Comparison of ENCODE assay signal across 8 cellular contexts in the genomic region with DNA sequence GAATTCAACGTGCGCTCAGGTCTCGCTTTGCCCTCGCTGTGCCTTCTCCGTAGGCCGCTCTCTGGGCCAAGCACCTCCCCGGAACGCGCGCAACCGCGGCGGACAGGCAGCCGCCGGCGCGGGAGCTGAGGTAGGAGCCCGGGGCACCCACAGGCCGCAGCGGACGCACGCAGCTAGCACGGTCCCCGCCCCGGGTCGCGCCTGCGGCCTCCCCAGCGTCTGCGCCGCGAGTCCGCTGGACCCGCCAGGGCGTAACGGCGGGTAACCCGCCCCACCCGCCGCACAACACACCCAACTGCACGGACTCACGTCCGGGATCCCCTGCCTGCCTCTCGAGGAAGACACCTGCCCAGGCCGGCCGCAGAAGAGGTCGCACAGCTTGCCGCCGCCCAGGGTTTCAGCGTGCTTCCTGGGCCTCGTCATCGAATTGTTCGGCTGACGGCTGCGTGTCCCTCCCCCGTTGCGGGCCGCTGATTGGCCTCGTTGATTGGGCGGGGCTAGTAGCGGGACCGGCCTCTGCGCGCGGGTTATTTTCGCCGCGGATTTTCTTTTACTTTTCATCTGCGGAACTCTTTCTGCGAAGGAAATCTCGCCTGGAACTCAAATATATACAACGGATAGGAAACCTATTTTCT. TPM values are rescaled to one million over a fixed set of nuclear protein-coding genes. Genes with fewer than 3 reads are reported as not detected.
DNase-seq lines count a peak whose midpoint lies in the region; ATAC-seq and TF ChIP-seq lines count a peak whose summit lies in the region.

A gene with protein sequence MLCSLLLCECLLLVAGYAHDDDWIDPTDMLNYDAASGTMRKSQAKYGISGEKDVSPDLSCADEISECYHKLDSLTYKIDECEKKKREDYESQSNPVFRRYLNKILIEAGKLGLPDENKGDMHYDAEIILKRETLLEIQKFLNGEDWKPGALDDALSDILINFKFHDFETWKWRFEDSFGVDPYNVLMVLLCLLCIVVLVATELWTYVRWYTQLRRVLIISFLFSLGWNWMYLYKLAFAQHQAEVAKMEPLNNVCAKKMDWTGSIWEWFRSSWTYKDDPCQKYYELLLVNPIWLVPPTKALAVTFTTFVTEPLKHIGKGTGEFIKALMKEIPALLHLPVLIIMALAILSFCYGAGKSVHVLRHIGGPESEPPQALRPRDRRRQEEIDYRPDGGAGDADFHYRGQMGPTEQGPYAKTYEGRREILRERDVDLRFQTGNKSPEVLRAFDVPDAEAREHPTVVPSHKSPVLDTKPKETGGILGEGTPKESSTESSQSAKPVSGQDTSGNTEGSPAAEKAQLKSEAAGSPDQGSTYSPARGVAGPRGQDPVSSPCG (minus strand): TSS at position 433 of the 635 bp plus-strand sequence. CDS start 13,047 bp downstream, outside the sequence.

- peak within 1 kb of the TSS; percentile 66 to 80 for H3K27ac Mint-ChIP-seq in natural killer cell treated with Interleukin-12 subunit alpha and Interleukin-12 subunit beta and Interleukin-15 and Interleukin-18, amount 100 ng/mL, for 72 hours

- no peaks in the 10 kb centered on the region for H3K9me3 Mint-ChIP-seq in natural killer cell treated with Interleukin-12 subunit alpha and Interleukin-12 subunit beta and Interleukin-15 and Interleukin-18, amount 100 ng/mL, for 72 hours

- peak within 1 kb of the TSS; percentile 88 for H3K4me3 ChIP-seq in RWPE2 (ENCODE audit: severe bottlenecking)

- no peaks in the 10 kb centered on the region for H3K27me3 ChIP-seq in RWPE2 (ENCODE audit: insufficient read depth, poor library complexity, severe bottlenecking)

- H3K36me3 ChIP-seq in RWPE2 (ENCODE audit: low read depth), result peaks cover 13% of the 10 kb centered on the region; the same call in 1 of the 2 replicates

- no peaks in the 10 kb centered on the region for H3K9me3 ChIP-seq in RWPE2 (ENCODE audit: severe bottlenecking)

- ATAC-seq in RWPE2 (ENCODE audit: low read depth), result peak; percentile 94
- ATAC-seq in natural killer cell treated with Interleukin-12 subunit alpha and Interleukin-12 subunit beta and Interleukin-15 and Interleukin-18, amount 100 ng/mL, for 72 hours, result peak; percentile 95 to 98
- ATAC-seq in stimulated activated naive CD8-positive, alpha-beta T cell treated with anti-CD3 and anti-CD28 coated beads, Interleukin-15, Interleukin-2, amounts not matched to agents 100 U/mL and 50 U/mL, for 24 hours, result peak; percentile 95

- peaks cover 6 to 9% of the 10 kb centered on the region in 2 donors for H3K27me3 Mint-ChIP-seq in natural killer cell treated with Interleukin-12 subunit alpha and Interleukin-12 subunit beta and Interleukin-15 and Interleukin-18, amount 100 ng/mL, for 72 hours

- peak within 1 kb of the TSS; percentile 69 for H3K27ac ChIP-seq in RWPE2 (ENCODE audit: poor library complexity, severe bottlenecking)

- no peak for TF ChIP-seq CTCF in RWPE2 (IDR thresholded peaks at IDR 0.05; ENCODE audit: poor library complexity, severe bottlenecking)

- DNase-seq in Daoy (ENCODE audit: low read depth), result peak; percentile 99
- DNase-seq in GOT3 (lab: John Stamatoyannopoulos, UW), result peak; percentile 36
- DNase-seq in LoVo (ENCODE audit: low spot score), result peak; percentile 95
- peak; percentile 94 for DNase-seq in RWPE2 (ENCODE audit: low spot score)
- DNase-seq in activated T-helper 9 cell treated with anti-CD3 and anti-CD28 coated beads, Interleukin-2, amount 50 U/mL, for 16 hours (ENCODE audit: low read depth), result peak; percentile 87
- DNase-seq in fibroblast of peridontal ligament (ENCODE audit: extremely low read depth), result peak; percentile 83
- DNase-seq in natural killer cell treated with Interleukin-12 subunit alpha and Interleukin-12 subunit beta and Interleukin-15 and Interleukin-18, amount 100 ng/mL, for 72 hours (ENCODE audit: low spot score), result peak; percentile 95
- peak; percentile 92 for DNase-seq in stimulated activated naive CD8-positive, alpha-beta T cell treated with anti-CD3 and anti-CD28 coated beads, Interleukin-15, Interleukin-2, amounts not matched to agents 100 U/mL and 50 U/mL, for 24 hours

- H3K4me1 Mint-ChIP-seq in natural killer cell treated with Interleukin-12 subunit alpha and Interleukin-12 subunit beta and Interleukin-15 and Interleukin-18, amount 100 ng/mL, for 72 hours (ENCODE audit: low read depth in 2 of 2), result peaks cover 13 to 27% of the 10 kb centered on the region in 2 donors

- H3K4me3 Mint-ChIP-seq in natural killer cell treated with Interleukin-12 subunit alpha and Interleukin-12 subunit beta and Interleukin-15 and Interleukin-18, amount 100 ng/mL, for 72 hours, result peak within 1 kb of the TSS; percentile 88

- no peaks in the 10 kb centered on the region for H3K4me1 ChIP-seq in RWPE2 (ENCODE audit: insufficient read depth, poor library complexity, severe bottlenecking)

- peaks cover 9% of the 10 kb centered on the region for H3K36me3 Mint-ChIP-seq in natural killer cell treated with Interleukin-12 subunit alpha and Interleukin-12 subunit beta and Interleukin-15 and Interleukin-18, amount 100 ng/mL, for 72 hours

RNA-seq across cellular contexts. Expression of the gene that starts here (rescaled TPM):
- total RNA-seq in Daoy (2014; rRNA removed; shearing (Covaris generic)), result 57.0 and 71.5 TPM in 2 replicates
- 10 to 100 TPM; 15.5 to 17.0 TPM for total RNA-seq in natural killer cell treated with Interleukin-12 subunit alpha and Interleukin-12 subunit beta and Interleukin-15 and Interleukin-18, amount 100 ng/mL, for 72 hours

Comparison
In these comparisons a context has a peak if more than half of its experiments do, and no peak if none do; other contexts are left out.
1. Peak in every context shown above with its lines: DNase-seq, ATAC-seq, H3K4me3 ChIP-seq and H3K27ac ChIP-seq.
2. DNase-seq: peak in every context shown above with its lines; median percentile 99 in Daoy; 95 in LoVo; 95 in natural killer cell treated with Interleukin-12 subunit alpha and Interleukin-12 subunit beta and Interleukin-15 and Interleukin-18, amount 100 ng/mL, for 72 hours; 94 in RWPE2; 92 in stimulated activated naive CD8-positive, alpha-beta T cell treated with anti-CD3 and anti-CD28 coated beads, Interleukin-15, Interleukin-2, amounts not matched to agents 100 U/mL and 50 U/mL, for 24 hours; 87 in activated T-helper 9 cell treated with anti-CD3 and anti-CD28 coated beads, Interleukin-2, amount 50 U/mL, for 16 hours; 83 in fibroblast of peridontal ligament; 36 in GOT3.